Comparison of ENCODE assay signal across 11 cellular contexts in genomic region chr7:77328669-77329068, GRCh38.
A peak's percentile ranks its signal among the peaks of the same experiment; 100 is the strongest.
DNase-seq lines count a peak whose midpoint lies in the region; ATAC-seq, FAIRE-seq and TF ChIP-seq lines count a peak whose summit lies in the region.
"Had no signal": no experiment of that assay in that cellular context is flagged by ENCODE, and none has a peak within 500 bp of the region (broad histone marks: within the 10 kb centered on the region; RNA-seq: fewer than 3 reads in every experiment).

No MANE protein-coding gene starts in this region.

- H3K9me3 Mint-ChIP-seq in activated T-helper 1 cell treated with anti-CD3 and anti-CD28 coated beads, Interleukin-12 subunit alpha, Interleukin-12 subunit beta, Interleukin-2, Interleukin-4 antibody, amounts not matched to agents 30 ng/mL and 10 ng/mL and 1 ng/mL, durations not matched to agents 14 hours and 24 hours and 36 hours, result no peaks in the 10 kb centered on the region

- H3K4me1 ChIP-seq in heart right ventricle, result peaks cover 11 to 57% (median 51%) of the 10 kb centered on the region in 9 donors
- peaks cover 20 to 77% (median 37%) of the 10 kb centered on the region in 3 donors for H3K4me1 ChIP-seq in gastroesophageal sphincter
- peaks cover 45% of the 10 kb centered on the region for H3K4me1 ChIP-seq in vagina

- H3K4me3 ChIP-seq in heart right ventricle, result no peak overlapping the region
- H3K4me3 ChIP-seq in gastroesophageal sphincter, result no peak overlapping the region
- no peak overlapping the region for H3K4me3 ChIP-seq in vagina

- ATAC-seq in heart right ventricle (no peak), Right ventricle myocardium inferior (no peak), gastroesophageal sphincter (no peak)
- ATAC-seq: activated CD4-positive, CD25-positive, alpha-beta regulatory T cell treated with anti-CD3 and anti-CD28 coated beads, Interleukin-2, amount 50 U/mL, for 24 hours had no signal

- H3K36me3 ChIP-seq in heart right ventricle (peaks cover 0 to 9% (median 0%) of the 10 kb centered on the region in 9 donors), gastroesophageal sphincter (no peaks in the 10 kb centered on the region), vagina (no peaks in the 10 kb centered on the region)

- no peaks in the 10 kb centered on the region for H3K9me3 ChIP-seq in heart right ventricle
- H3K9me3 ChIP-seq in gastroesophageal sphincter, result no peaks in the 10 kb centered on the region
- H3K9me3 ChIP-seq in vagina, result no peaks in the 10 kb centered on the region

- peak overlapping the region; percentile 61 for H3K27ac Mint-ChIP-seq in activated T-helper 1 cell treated with anti-CD3 and anti-CD28 coated beads, Interleukin-12 subunit alpha, Interleukin-12 subunit beta, Interleukin-2, Interleukin-4 antibody, amounts not matched to agents 30 ng/mL and 10 ng/mL and 1 ng/mL, durations not matched to agents 14 hours and 24 hours and 36 hours

- H3K4me1 Mint-ChIP-seq in activated T-helper 1 cell treated with anti-CD3 and anti-CD28 coated beads, Interleukin-12 subunit alpha, Interleukin-12 subunit beta, Interleukin-2, Interleukin-4 antibody, amounts not matched to agents 30 ng/mL and 10 ng/mL and 1 ng/mL, durations not matched to agents 14 hours and 24 hours and 36 hours (ENCODE audit: low read depth), result peaks cover 64% of the 10 kb centered on the region

- intact Hi-C loops in heart right ventricle (cut with DNase I) (loop anchor here in 5 of 10 donors (5.0 to 10.0 kb wide), 4 partner anchors 76 to 204 kb away; partner anchors contain the start of gene CCDC146 (in 2 of the 5)), Right ventricle myocardium inferior (cut with DNase I) (loop anchor here (5.0 kb wide), 1 partner anchor 206 kb away; the partner anchor contains the start of gene CCDC146), vagina (cut with DNase I) (no loop called here)
- intact Hi-C loops in activated T-helper 1 cell treated with anti-CD3 and anti-CD28 coated beads, Interleukin-12 subunit alpha, Interleukin-12 subunit beta, Interleukin-2, Interleukin-4 antibody, amounts not matched to agents 30 ng/mL and 10 ng/mL and 1 ng/mL, durations not matched to agents 14 hours and 24 hours and 36 hours (cut with micrococcal nuclease), result loop anchor here (2.0 kb wide), 1 partner anchor 24 kb away; no protein-coding TSS in a partner anchor

- peak overlapping the region; percentile 48 for H3K4me3 Mint-ChIP-seq in activated T-helper 1 cell treated with anti-CD3 and anti-CD28 coated beads, Interleukin-12 subunit alpha, Interleukin-12 subunit beta, Interleukin-2, Interleukin-4 antibody, amounts not matched to agents 30 ng/mL and 10 ng/mL and 1 ng/mL, durations not matched to agents 14 hours and 24 hours and 36 hours

- TF ChIP-seq EP300 in gastroesophageal sphincter (IDR thresholded peaks at IDR 0.05), result no peak

- TF ChIP-seq POLR2A in gastroesophageal sphincter (IDR thresholded peaks at IDR 0.05), result no peak
- TF ChIP-seq POLR2A in vagina (IDR thresholded peaks at IDR 0.05), result no peak
- no peak for TF ChIP-seq POLR2A in GM12892 (IDR thresholded peaks at IDR 0.05; ENCODE audit: low read depth, low read length)

- DNase-seq in heart right ventricle, result no peak
- DNase-seq in Right ventricle myocardium inferior (ENCODE audit: missing footprints), result no peak
- DNase-seq in activated T-helper 1 cell treated with anti-CD3 and anti-CD28 coated beads, Interleukin-12 subunit alpha, Interleukin-12 subunit beta, Interleukin-2, Interleukin-4 antibody, amounts not matched to agents 30 ng/mL and 10 ng/mL and 1 ng/mL, durations not matched to agents 14 hours and 24 hours and 36 hours (ENCODE audit: low spot score), result no peak
- no peak for DNase-seq in vagina (ENCODE audit: extremely low spot score in 2 of 2)
- DNase-seq in amygdala (lab: John Stamatoyannopoulos, UW), result no peak
- no peak for DNase-seq in GM12892 (ENCODE audit: insufficient read length)
- DNase-seq in foreskin melanocyte, result no peak
- DNase-seq: islet precursor cell, NCI-H82 had no signal

- no peaks in the 10 kb centered on the region for H3K36me3 Mint-ChIP-seq in activated T-helper 1 cell treated with anti-CD3 and anti-CD28 coated beads, Interleukin-12 subunit alpha, Interleukin-12 subunit beta, Interleukin-2, Interleukin-4 antibody, amounts not matched to agents 30 ng/mL and 10 ng/mL and 1 ng/mL, durations not matched to agents 14 hours and 24 hours and 36 hours (ENCODE audit: low read depth)

- WGBS in heart right ventricle, 2 donors, result 39 to 47% methylated on average over 1 of the region's 1 CpG
- WGBS in gastroesophageal sphincter (ENCODE audit: low coverage in 1 of 2), 2 donors, result 0 to 11% methylated on average over 1 of the region's 1 CpG

- H3K27me3 ChIP-seq in heart right ventricle (no peaks in the 10 kb centered on the region), gastroesophageal sphincter (no peaks in the 10 kb centered on the region), vagina (no peaks in the 10 kb centered on the region)

- H3K27ac ChIP-seq in heart right ventricle (peak overlapping the region in 9 of 10 donors; percentile 9 to 85 (median 34)), gastroesophageal sphincter (peak overlapping the region; percentile 82 to 86 (median 85)), vagina (peak overlapping the region; percentile 69)

- FAIRE-seq in GM12892 (lab: Jason Lieb, UNC), result no peak

- TF ChIP-seq CTCF in heart right ventricle (IDR thresholded peaks at IDR 0.05) (no peak), gastroesophageal sphincter (IDR thresholded peaks at IDR 0.05) (no peak), vagina (IDR thresholded peaks at IDR 0.05) (no peak)

- no peaks in the 10 kb centered on the region for H3K27me3 Mint-ChIP-seq in activated T-helper 1 cell treated with anti-CD3 and anti-CD28 coated beads, Interleukin-12 subunit alpha, Interleukin-12 subunit beta, Interleukin-2, Interleukin-4 antibody, amounts not matched to agents 30 ng/mL and 10 ng/mL and 1 ng/mL, durations not matched to agents 14 hours and 24 hours and 36 hours (ENCODE audit: insufficient read depth)

Comparison
In these comparisons a context has a peak if more than half of its experiments do, and no peak if none do; other contexts are left out.
1. H3K27ac ChIP-seq: peak in every context shown above with its lines; median percentile 85 in gastroesophageal sphincter; 69 in vagina; 34 in heart right ventricle.